ENCODE assay signal across 8 cellular contexts in genomic region chr7:33108591-33108930, GRCh38. TPM values are rescaled to one million over a fixed set of nuclear protein-coding genes. Genes with fewer than 3 reads are reported as not detected.
A peak's percentile ranks its signal among the peaks of the same experiment; 100 is the strongest.
DNase-seq lines count a peak whose midpoint lies in the region; ATAC-seq and TF ChIP-seq lines count a peak whose summit lies in the region.

No MANE protein-coding gene starts in this region.

- H3K9me3 ChIP-seq in DND-41 (ENCODE audit: insufficient read depth, low read length, severe bottlenecking) (no peaks in the 10 kb centered on the region), ascending aorta (no peaks in the 10 kb centered on the region), liver (ENCODE audit: control insufficient read depth in 4 of 4, low read length in 3 of 4) (no peaks in the 10 kb centered on the region), thymus (ENCODE audit: control insufficient read depth) (peaks cover under 1% of the 10 kb centered on the region)

- TF ChIP-seq RAD21 in liver (IDR thresholded peaks at IDR 0.05) = peak in 1 of 2 donors; percentile 28

- DNase-seq in DND-41 = peak; percentile 28
- DNase-seq in NCI-H345 treated with DMSO at 0.1 percent for 48 hours (lab: John Stamatoyannopoulos, UW; ENCODE audit: unreplicated experiment) = peak; percentile 33
- DNase-seq in ascending aorta (ENCODE audit: low spot score in 2 of 2) = no peak
- DNase-seq in head of caudate nucleus = no peak

- 2% methylated on average over 7 of the region's 7 CpGs for WGBS in liver
- 2% methylated on average over 7 of the region's 7 CpGs for WGBS in thymus

- H4K20me1 ChIP-seq in DND-41 (ENCODE audit: insufficient read depth, low read length) = peaks cover 15% of the 10 kb centered on the region; the same call in 1 of the 2 replicates

- peak overlapping the region; percentile 91 for H3K4me2 ChIP-seq in DND-41 (ENCODE audit: insufficient read depth, low read length)

- ATAC-seq in DND-41 (ENCODE audit: insufficient read depth, low read depth) (peak; percentile 8), GM21717 (IDR thresholded peaks at IDR 0.05; ENCODE audit: unreplicated experiment) (peak; percentile 15), HG02642 (IDR thresholded peaks at IDR 0.05; ENCODE audit: poor library complexity, unreplicated experiment) (no peak)

- TF ChIP-seq CTCF in DND-41 (IDR thresholded peaks at IDR 0.05; ENCODE audit: borderline replicate concordance, extremely low read depth, low read length, poor library complexity, severe bottlenecking) (peak; percentile 5), ascending aorta (IDR thresholded peaks at IDR 0.05) (no peak), liver (IDR thresholded peaks at IDR 0.05; ENCODE audit: low read depth, low read length, missing input control) (no peak)

- H3K27ac ChIP-seq in DND-41 (ENCODE audit: low read length) (peak overlapping the region; percentile 73), ascending aorta (peak overlapping the region in 1 of 2 donors; percentile 81), liver (ENCODE audit: low read depth in 1 of 2, low read length in 2 of 2) (peak overlapping the region; percentile 73 to 79), thymus (ENCODE audit: low read depth) (peak overlapping the region; percentile 64)

- intact Hi-C loops in ascending aorta (cut with DNase I) (loop anchor here (2.0 kb wide), 1 partner anchor 216 kb away; no protein-coding TSS in a partner anchor), head of caudate nucleus (cut with DNase I) (loop anchor here (5.0 kb wide), 1 partner anchor 41 kb away; no protein-coding TSS in a partner anchor)

- H3K4me3 ChIP-seq in DND-41 (ENCODE audit: low read depth in 1 of 2, low read length in 2 of 2) (peak overlapping the region; percentile 75 to 96), ascending aorta (peak overlapping the region; percentile 96 to 100), liver (ENCODE audit: low read depth in 1 of 3, low read length in 3 of 3) (peak overlapping the region; percentile 74 to 99 (median 93)), thymus (ENCODE audit: low read length) (peak overlapping the region; percentile 94)

- peaks cover 12% of the 10 kb centered on the region for H3K27me3 ChIP-seq in DND-41 (ENCODE audit: insufficient read depth, low read length, poor library complexity)
- H3K27me3 ChIP-seq in ascending aorta = no peaks in the 10 kb centered on the region
- no peaks in the 10 kb centered on the region for H3K27me3 ChIP-seq in liver (ENCODE audit: control insufficient read depth in 4 of 4, insufficient read depth in 4 of 4, low read length in 3 of 4)
- H3K27me3 ChIP-seq in thymus (ENCODE audit: control insufficient read depth, insufficient read depth) = peaks cover 3% of the 10 kb centered on the region

- peak overlapping the region; percentile 97 for H2AFZ ChIP-seq in DND-41 (ENCODE audit: low read depth, low read length)

- H3K4me1 ChIP-seq in DND-41 (ENCODE audit: insufficient read depth, low read length) (peaks cover 36% of the 10 kb centered on the region), ascending aorta (peaks cover 10 to 14% of the 10 kb centered on the region in 2 donors), liver (ENCODE audit: control insufficient read depth in 4 of 4, insufficient read depth in 4 of 4, low read length in 3 of 4) (peaks cover 6 to 24% (median 18%) of the 10 kb centered on the region in 4 donors), thymus (ENCODE audit: control insufficient read depth, insufficient read depth, low read length) (peaks cover 13% of the 10 kb centered on the region)

- peak overlapping the region; percentile 96 for H3K9ac ChIP-seq in DND-41 (ENCODE audit: low read depth, low read length)
- peak overlapping the region; percentile 77 to 92 for H3K9ac ChIP-seq in liver (ENCODE audit: low read depth in 1 of 2, low read length in 2 of 2)

- H3K36me3 ChIP-seq in DND-41 (ENCODE audit: insufficient read depth, low read length) (peaks cover 5% of the 10 kb centered on the region), ascending aorta (peaks cover 0 to under 1% of the 10 kb centered on the region in 2 donors), liver (ENCODE audit: control insufficient read depth in 4 of 4, insufficient read depth in 3 of 4, low read depth in 1 of 4, low read length in 3 of 4) (peaks cover 0 to under 1% (median under 1%) of the 10 kb centered on the region in 4 donors), thymus (ENCODE audit: control insufficient read depth, insufficient read depth) (peaks cover under 1% of the 10 kb centered on the region)

- peaks cover 61% of the 10 kb centered on the region for H3K79me2 ChIP-seq in DND-41 (ENCODE audit: insufficient read depth, low read length)

TF ChIP-seq in liver, 16 proteins besides CTCF, POLR2A, EP300 and RAD21:
- no peak for TF ChIP-seq YY1 (IDR thresholded peaks at IDR 0.05)
- TF ChIP-seq EGR1 (IDR thresholded peaks at IDR 0.05; ENCODE audit: low read depth in 2 of 2) = no peak
- no peak for TF ChIP-seq RXRA (IDR thresholded peaks at IDR 0.05)
- TF ChIP-seq FOXA2 (IDR thresholded peaks at IDR 0.05) = no peak
- TF ChIP-seq GABPA (IDR thresholded peaks at IDR 0.05 in 1 of 2, conservative IDR thresholded peaks at IDR 0.05 in 1 of 2) = no peak
- no peak for TF ChIP-seq HNF4G (IDR thresholded peaks at IDR 0.05)
- TF ChIP-seq TAF1 (conservative IDR thresholded peaks at IDR 0.05) = no peak
- TF ChIP-seq NR2F2 (IDR thresholded peaks at IDR 0.05) = no peak

RNA-seq across cellular contexts. Expression of gene RP9, which starts 0.6 kb away (rescaled TPM):
- total RNA-seq in ascending aorta (2.8 TPM), liver (1 to 10 TPM; 3.6 to 5.1 TPM)
- polyA plus RNA-seq in liver (1 to 10 TPM; 3.3 to 7.7 TPM), thymus (17.8 TPM)

RNA-seq across cellular contexts. Expression of gene BBS9, which starts 20.8 kb away (rescaled TPM):
- total RNA-seq in ascending aorta = 23.3 TPM
- total RNA-seq in liver = 1 to 10 TPM; 6.3 to 9.5 TPM
- polyA plus RNA-seq in liver = 1 to 10 TPM; 2.3 to 2.7 TPM
- 6.9 TPM for polyA plus RNA-seq in thymus

RNA-seq across cellular contexts. Expression of gene NT5C3A, which starts 46.0 kb away (rescaled TPM):
- total RNA-seq in ascending aorta (8.3 TPM), liver (10 to 100 TPM in 1 of 2 donors, 1 to 10 TPM in 1; 9.5 to 41.6 TPM)
- polyA plus RNA-seq in liver (1 to 10 TPM; 4.3 to 9.8 TPM), thymus (50.0 TPM)

Comparison
In these comparisons a context has a peak if more than half of its experiments do, and no peak if none do; other contexts are left out.
1. DNase-seq: peak in DND-41 (single experiment) and NCI-H345 treated with DMSO at 0.1 percent for 48 hours (single experiment); none in ascending aorta (0 of 2) and head of caudate nucleus (0 of 42).
2. Peak in every context shown above with its lines, with median percentiles within 50 percentile points of each other: H3K4me3 ChIP-seq.